8 cellular contexts compared by ENCODE assay signal in the genomic region with DNA sequence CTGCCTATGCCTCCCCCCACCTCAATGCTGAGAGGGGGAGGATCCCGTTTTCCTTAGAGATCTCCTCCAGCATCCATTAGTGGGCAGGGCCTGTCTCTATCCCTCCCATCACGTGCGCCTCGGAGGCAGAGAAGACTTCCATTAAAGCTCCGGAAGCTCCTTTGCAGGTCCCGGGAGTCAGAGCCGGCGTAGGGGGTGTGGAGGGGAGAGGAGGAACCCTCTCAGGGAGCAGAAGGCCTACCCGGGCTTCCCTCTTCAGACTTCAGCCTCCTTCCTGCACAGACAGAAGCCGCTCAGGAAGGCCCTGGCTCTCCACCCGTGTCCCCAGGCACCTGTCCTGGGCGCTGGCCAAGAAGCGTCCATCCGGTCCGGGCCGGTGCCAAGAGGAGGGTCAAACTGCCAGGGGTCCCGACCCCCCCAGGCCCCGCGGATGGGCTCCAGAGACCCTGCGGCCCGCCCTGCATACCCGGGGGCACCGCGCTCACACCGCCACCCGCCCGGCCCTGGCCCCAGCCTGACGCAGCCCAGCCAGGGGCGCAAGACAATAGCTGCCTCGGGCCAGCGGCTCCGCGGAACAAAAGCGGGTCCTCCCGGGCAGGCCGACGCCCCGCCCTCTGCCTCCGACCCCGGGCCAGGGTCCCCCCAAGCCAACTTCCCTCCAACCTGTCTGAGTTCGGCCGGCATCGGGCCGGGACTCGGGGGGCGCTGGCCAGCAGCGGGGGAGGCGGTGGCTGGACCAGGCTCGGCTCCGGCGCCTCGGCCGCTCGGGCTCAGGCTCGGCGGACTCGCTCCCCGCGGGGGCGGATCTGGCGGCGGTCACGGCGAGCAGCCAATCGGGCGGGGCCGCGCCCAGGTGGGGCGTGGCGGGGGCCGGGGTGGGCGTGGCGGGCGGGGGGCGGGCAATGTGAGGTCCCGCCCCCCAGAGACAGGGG. TPM values are rescaled to one million over a fixed set of nuclear protein-coding genes. Genes with fewer than 3 reads are reported as not detected.
DNase-seq lines count a peak whose midpoint lies in the region; ATAC-seq and TF ChIP-seq lines count a peak whose summit lies in the region.

No MANE protein-coding gene starts in this region.

- DNase-seq in Ammon's horn (ENCODE audit: low spot score) (peak; percentile 63), NCI-H2171 treated with DMSO at 0.1 percent for 48 hours (lab: John Stamatoyannopoulos, UW) (peak; percentile 66), colonic mucosa (peak; percentile 79), left colon (peak; percentile 67 to 82), globus pallidus (ENCODE audit: low spot score) (no peak)
- peak; percentile 35 to 51 for DNase-seq in activated CD4-positive, alpha-beta T cell treated with anti-CD3 and anti-CD28 coated beads for 4 hours
- DNase-seq in stimulated activated CD4-positive, alpha-beta T cell treated with anti-CD3 and anti-CD28 coated beads, Interleukin-1b, Interleukin-23, amount 100 ng/mL, for 4 hours (ENCODE audit: low read depth in 2 of 2), result peak; percentile 24 to 50

- TF ChIP-seq CTCF in colonic mucosa (IDR thresholded peaks at IDR 0.05), result no peak

- H3K27ac ChIP-seq in colonic mucosa, result peak overlapping the region; percentile 47

- no peaks in the 10 kb centered on the region for H3K27me3 ChIP-seq in colonic mucosa

- H3K4me1 ChIP-seq in colonic mucosa, result peaks cover 9% of the 10 kb centered on the region

- H3K4me3 ChIP-seq in colonic mucosa, result peak overlapping the region; percentile 83

- intact Hi-C loops in colonic mucosa (cut with DNase I) (no loop called here), left colon (cut with DNase I, micrococcal nuclease) (no loop called here)

- no peaks in the 10 kb centered on the region for H3K36me3 ChIP-seq in colonic mucosa

- no peaks in the 10 kb centered on the region for H3K9me3 ChIP-seq in colonic mucosa

- ATAC-seq in GM21423 (IDR thresholded peaks at IDR 0.05; ENCODE audit: unreplicated experiment) (peak; percentile 56), left colon (peak; percentile 96)

- peak overlapping the region; percentile 70 to 75 for H3K9ac ChIP-seq in colonic mucosa (ENCODE audit: low read depth in 2 of 2, low read length in 2 of 2)

RNA-seq across cellular contexts. Expression of a gene that starts 29.9 kb away (rescaled TPM):
- 10 to 100 TPM; 11.7 to 18.5 TPM for total RNA-seq in colonic mucosa
- 10 to 100 TPM; 12.2 to 13.0 TPM for total RNA-seq in left colon

RNA-seq across cellular contexts. Expression of a gene that starts 34.2 kb away (rescaled TPM):
- total RNA-seq in colonic mucosa, result 10 to 100 TPM; 22.1 to 34.1 TPM
- total RNA-seq in left colon, result 10 to 100 TPM; 28.7 to 29.9 TPM

RNA-seq across cellular contexts. Expression of a gene that starts 45.1 kb away (rescaled TPM):
- total RNA-seq in colonic mucosa (10 to 100 TPM; 22.3 to 29.5 TPM), left colon (10 to 100 TPM; 18.2 to 21.5 TPM)

RNA-seq across cellular contexts. Expression of a gene that starts 45.1 kb away (rescaled TPM):
- total RNA-seq in colonic mucosa, result 100 to 1,000 TPM in 1 of 2 donors, 10 to 100 TPM in 1; 70.0 to 125 TPM
- total RNA-seq in left colon, result 10 to 100 TPM; 58.2 to 71.3 TPM
